ENCODE assay signal across 23 cellular contexts in genomic region chr4:8391071-8391470, GRCh38. TPM values are rescaled to one million over a fixed set of nuclear protein-coding genes. Genes with fewer than 3 reads are reported as not detected.
DNase-seq lines count a peak whose midpoint lies in the region; ATAC-seq and TF ChIP-seq lines count a peak whose summit lies in the region.
"Had no signal": no experiment of that assay in that cellular context is flagged by ENCODE, and none has a peak within 500 bp of the region (broad histone marks: within the 10 kb centered on the region; RNA-seq: fewer than 3 reads in every experiment).

No MANE protein-coding gene starts in this region.

- H3K4me3 ChIP-seq in lower lobe of right lung (no peak overlapping the region), PC-3 (ENCODE audit: low read length) (no peak overlapping the region)
- H3K4me3 ChIP-seq: tibial nerve had no signal

- ATAC-seq in HG02885 (IDR thresholded peaks at IDR 0.05; ENCODE audit: poor library complexity, unreplicated experiment) = peak; percentile 53
- no peak for ATAC-seq in HG03442 (IDR thresholded peaks at IDR 0.05; ENCODE audit: unreplicated experiment)
- no peak for ATAC-seq in lower lobe of right lung
- no peak for ATAC-seq in HG03095 (IDR thresholded peaks at IDR 0.05; ENCODE audit: unreplicated experiment)
- ATAC-seq in PC-3 = no peak
- ATAC-seq: SK-N-SH treated with all-trans-retinoic acid at 6 μM for 48 hours had no signal

- H3K36me3 ChIP-seq in lower lobe of right lung (peaks cover 84% of the 10 kb centered on the region), PC-3 (ENCODE audit: low read depth, low read length) (no peaks in the 10 kb centered on the region)

- no peak overlapping the region for H3K4me2 ChIP-seq in PC-3 (ENCODE audit: low read length)

- H3K9ac ChIP-seq in PC-3 (ENCODE audit: low read length) = no peak overlapping the region

- no peaks in the 10 kb centered on the region for H3K79me2 ChIP-seq in PC-3 (ENCODE audit: low read length)

- H3K27ac ChIP-seq in VCaP = peak overlapping the region; percentile 41; the same call in 1 of the 2 replicates
- peak overlapping the region; percentile 95 for H3K27ac ChIP-seq in substantia nigra (ENCODE audit: low read depth, low read length, poor library complexity, severe bottlenecking)
- no peak overlapping the region for H3K27ac ChIP-seq in lower lobe of right lung
- H3K27ac ChIP-seq in PC-3 (ENCODE audit: low read length) = no peak overlapping the region
- H3K27ac ChIP-seq: RWPE1 had no signal

- H3F3A ChIP-seq in PC-3 (ENCODE audit: low read length, unreplicated experiment) = no peaks in the 10 kb centered on the region

- H4K20me1 ChIP-seq in PC-3 (ENCODE audit: low read length) = no peaks in the 10 kb centered on the region

- peaks cover 14% of the 10 kb centered on the region for H3K4me1 ChIP-seq in lower lobe of right lung
- peaks cover 44% of the 10 kb centered on the region for H3K4me1 ChIP-seq in PC-3 (ENCODE audit: insufficient read depth, low read length)

- DNase-seq in myocyte (ENCODE audit: low read depth) (peak; percentile 82), substantia nigra (lab: John Stamatoyannopoulos, UW) (no peak), lower lobe of right lung (no peak), PC-3 (no peak)
- DNase-seq: activated CD4-positive, alpha-beta T cell treated with anti-CD3 and anti-CD28 coated beads, Interleukin-2, amount 50 U/mL, for 1 hour; activated CD8-positive, alpha-beta memory T cell treated with anti-CD3 and anti-CD28 coated beads, Interleukin-2, amount 50 U/mL, for 4 hours; aorta; CD4-positive, alpha-beta T cell; glutamatergic neuron; MM.1S; NCI-H1436; NCI-H2107; NCI-H446; stimulated activated CD4-positive, alpha-beta T cell treated with anti-CD3 and anti-CD28 coated beads, Interleukin-12 subunit alpha, Interleukin-12 subunit beta, amount 100 ng/mL, for 4 hours; stimulated activated CD4-positive, alpha-beta T cell treated with anti-CD3 and anti-CD28 coated beads, Interleukin-4, amount 100 ng/mL, for 24 hours; stimulated activated naive B cell treated with anti-CD40 and anti-IgM and Interleukin-4, amounts not matched to agents 10 μg/mL and 1 μg/mL and 100 μg/mL, for 72 hours had no signal

- H2AFZ ChIP-seq in PC-3 (ENCODE audit: low read length) = no peak overlapping the region

- POLR2A ChIA-PET in PC-3 (lab: Charles Lee; ENCODE audit: unreplicated experiment) = no interaction called here

- CTCF ChIA-PET in PC-3 (lab: Charles Lee) = no interaction called here

- H3K27me3 ChIP-seq in lower lobe of right lung (ENCODE audit: low read depth) (no peaks in the 10 kb centered on the region), PC-3 (ENCODE audit: low read length) (no peaks in the 10 kb centered on the region)
- H3K27me3 ChIP-seq: tibial nerve had no signal

- no peaks in the 10 kb centered on the region for H3K9me2 ChIP-seq in PC-3 (replicated peaks; ENCODE audit: low read length)

- intact Hi-C loops in lower lobe of right lung (cut with DNase I) (no loop called here), PC-3 (cut with micrococcal nuclease) (no loop called here)

- no TSS peak for BruUV-seq in PC-3 (replicated peaks; lab: Mats Ljungman, UMichigan)

- H3K9me3 ChIP-seq in lower lobe of right lung (no peaks in the 10 kb centered on the region), PC-3 (ENCODE audit: low read length) (no peaks in the 10 kb centered on the region)
- H3K9me3 ChIP-seq: tibial nerve had no signal

- no peak for TF ChIP-seq CTCF in VCaP (conservative IDR thresholded peaks at IDR 0.05)
- TF ChIP-seq CTCF in lower lobe of right lung (IDR thresholded peaks at IDR 0.05) = no peak
- no peak for TF ChIP-seq CTCF in PC-3 (conservative IDR thresholded peaks at IDR 0.05; ENCODE audit: low read depth, low read length)

RNA-seq across cellular contexts. Expression of gene ACOX3, which starts 49.5 kb away (rescaled TPM):
- total RNA-seq in myocyte = 24.7 and 31.7 TPM in 2 replicates
- 17.7 TPM for polyA plus RNA-seq in myocyte (2012)
- total RNA-seq in lower lobe of right lung = 30.4 TPM
- total RNA-seq in PC-3 (2014; rRNA removed) = 12.2 and 13.0 TPM in 2 replicates

RNA-seq across cellular contexts. Expression of gene TRMT44, which starts 49.5 kb away (rescaled TPM):
- total RNA-seq in myocyte = 20.1 and 23.9 TPM in 2 replicates
- polyA plus RNA-seq in myocyte (2012) = 9.9 TPM
- 23.9 TPM for total RNA-seq in lower lobe of right lung
- 13.3 and 15.3 TPM in 2 replicates for total RNA-seq in PC-3 (2014; rRNA removed)

Comparison
In these comparisons a context has a peak if more than half of its experiments do, and no peak if none do; other contexts are left out.
1. H3K27ac ChIP-seq: peak in VCaP (single experiment) and substantia nigra (single experiment); none in lower lobe of right lung (single experiment) and PC-3 (single experiment).